Comparison of ENCODE assay signal across 17 cellular contexts in the genomic region with DNA sequence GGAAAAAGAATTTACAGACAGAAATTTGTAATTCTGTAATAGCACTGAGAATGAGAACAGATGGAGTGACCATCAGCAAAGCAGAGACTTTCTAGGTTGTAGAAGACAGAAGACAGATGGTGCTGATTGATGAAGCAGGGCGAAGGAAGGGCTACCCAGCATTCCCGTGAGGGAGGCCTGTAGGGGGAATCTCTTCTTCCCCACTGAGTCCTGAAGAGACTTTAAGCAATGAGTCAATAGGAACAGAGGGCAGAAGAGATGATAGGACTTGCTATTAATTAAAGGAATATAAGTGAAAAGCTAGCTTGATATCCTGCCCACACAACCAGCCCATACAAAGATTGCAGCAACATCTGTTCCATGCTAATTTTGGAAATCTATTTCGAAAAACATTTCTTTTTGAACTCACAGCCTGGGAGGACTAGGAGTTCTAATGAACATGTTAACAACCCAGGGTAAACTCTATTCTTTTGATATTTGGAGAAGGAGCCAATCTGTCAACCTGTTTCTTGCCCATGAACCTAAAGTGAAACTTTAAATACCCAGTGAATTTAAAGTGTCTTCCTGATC. TPM values are rescaled to one million over a fixed set of nuclear protein-coding genes. Genes with fewer than 3 reads are reported as not detected.
DNase-seq lines count a peak whose midpoint lies in the region; ATAC-seq, FAIRE-seq and TF ChIP-seq lines count a peak whose summit lies in the region.
"Had no signal": no experiment of that assay in that cellular context is flagged by ENCODE, and none has a peak within 500 bp of the region (broad histone marks: within the 10 kb centered on the region; RNA-seq: fewer than 3 reads in every experiment).

No MANE protein-coding gene starts in this region.

- POLR2A ChIA-PET in A673 (lab: Charles Lee; ENCODE audit: low non-redundant PET) = no interaction called here

- TF ChIP-seq POLR2A in H54 (IDR thresholded peaks at IDR 0.05; ENCODE audit: low read depth, low read length) = no peak

- ATAC-seq in lower lobe of right lung = peak in 1 of 2 donors; percentile 21
- no peak for ATAC-seq in GM21528 (IDR thresholded peaks at IDR 0.05; ENCODE audit: low FRiP score, unreplicated experiment)
- no peak for ATAC-seq in omental fat pad (ENCODE audit: low FRiP score)
- ATAC-seq in HG02610 (IDR thresholded peaks at IDR 0.05; ENCODE audit: unreplicated experiment) = no peak
- ATAC-seq: activated T-cell treated with anti-CD3 and anti-CD28 coated beads, Interleukin-2, amount 50 U/mL, for 72 hours; Panc1 had no signal

- H3K4me3 ChIP-seq in A673 (ENCODE audit: low read depth, low read length, poor library complexity, severe bottlenecking) = no peak overlapping the region
- H3K4me3 ChIP-seq in adipocyte (ENCODE audit: low read length) = peak overlapping the region; percentile 63
- H3K4me3 ChIP-seq in lower lobe of right lung = no peak overlapping the region
- H3K4me3 ChIP-seq: lung had no signal

- no peak overlapping the region for H3K9ac ChIP-seq in adipocyte (ENCODE audit: low read length)
- H3K9ac ChIP-seq: parathyroid adenoma had no signal

- H3K4me1 ChIP-seq in A673 (ENCODE audit: insufficient read depth, low read length, poor library complexity, severe bottlenecking) = peaks cover 34% of the 10 kb centered on the region
- H3K4me1 ChIP-seq in adipocyte (ENCODE audit: control insufficient read depth, insufficient read depth, low read length) = peaks cover 20% of the 10 kb centered on the region
- peaks cover 5% of the 10 kb centered on the region for H3K4me1 ChIP-seq in lower lobe of right lung
- H3K4me1 ChIP-seq: parathyroid adenoma had no signal

- peaks cover 3% of the 10 kb centered on the region for H3K9me3 ChIP-seq in A673 (ENCODE audit: low read depth, low read length, poor library complexity, severe bottlenecking)
- peaks cover 10% of the 10 kb centered on the region for H3K9me3 ChIP-seq in adipocyte (ENCODE audit: control insufficient read depth, low read length)
- H3K9me3 ChIP-seq in lower lobe of right lung = no peaks in the 10 kb centered on the region

- H3K36me3 ChIP-seq in A673 (ENCODE audit: insufficient read depth, low read length, poor library complexity, severe bottlenecking) = no peaks in the 10 kb centered on the region
- peaks cover 11% of the 10 kb centered on the region for H3K36me3 ChIP-seq in adipocyte (ENCODE audit: control insufficient read depth, insufficient read depth, low read length, severe bottlenecking)
- no peaks in the 10 kb centered on the region for H3K36me3 ChIP-seq in lower lobe of right lung

- peak; percentile 61 for FAIRE-seq in H54 (lab: Jason Lieb, UNC)
- FAIRE-seq: endometrium had no signal

- TF ChIP-seq CTCF in A673 (conservative IDR thresholded peaks at IDR 0.05; ENCODE audit: low read depth, low read length) = no peak
- TF ChIP-seq CTCF in lower lobe of right lung (IDR thresholded peaks at IDR 0.05) = no peak
- no peak for TF ChIP-seq CTCF in omental fat pad (IDR thresholded peaks at IDR 0.05)

- no TSS peak for BruUV-seq in A673 (replicated peaks; lab: Mats Ljungman, UMichigan)

- intact Hi-C loops in A673 (cut with micrococcal nuclease; ENCODE audit: unreplicated experiment) = no loop called here
- intact Hi-C loops in lower lobe of right lung (cut with DNase I) = no loop called here

- H3K27me3 ChIP-seq in A673 (replicated peaks; ENCODE audit: insufficient read depth, low read depth, low read length, poor library complexity) = no peaks in the 10 kb centered on the region
- H3K27me3 ChIP-seq in adipocyte (replicated peaks; ENCODE audit: control insufficient read depth, insufficient read depth, low read length) = no peaks in the 10 kb centered on the region
- H3K27me3 ChIP-seq in lower lobe of right lung (ENCODE audit: low read depth) = no peaks in the 10 kb centered on the region

- no peak overlapping the region for H3K27ac ChIP-seq in A673 (ENCODE audit: low read depth, low read length, poor library complexity, severe bottlenecking)
- H3K27ac ChIP-seq in lower lobe of right lung = peak overlapping the region; percentile 8
- H3K27ac ChIP-seq: parathyroid adenoma had no signal

- DNase-seq in A673 (ENCODE audit: low spot score) = peak; percentile 21
- no peak for DNase-seq in H54 (ENCODE audit: insufficient read length, low spot score)
- DNase-seq in adipocyte (ENCODE audit: low read depth) = peak; percentile 28
- no peak for DNase-seq in lower lobe of right lung
- no peak for DNase-seq in SW480 (ENCODE audit: low spot score)
- no peak for DNase-seq in omental fat pad (ENCODE audit: low spot score)
- DNase-seq: activated CD4-positive, alpha-beta T cell treated with anti-CD3 and anti-CD28 coated beads, Interleukin-2, amount 50 U/mL, for 1 hour; activated T-cell treated with anti-CD3 and anti-CD28 coated beads, Interleukin-2, amount 50 U/mL, for 72 hours; hypothalamus; MM.1S; NCI-H2227 treated with DMSO at 0.1 percent for 48 hours had no signal

- CTCF ChIA-PET in A673 (lab: Charles Lee) = no interaction called here

RNA-seq across cellular contexts. Expression of a gene that starts 44.1 kb away (rescaled TPM):
- total RNA-seq in A673 (2021) (33.9 and 36.3 TPM in 2 replicates), lower lobe of right lung (48.0 TPM), omental fat pad (10 to 100 TPM; 14.0 to 26.8 (median 17.9) TPM)

Comparison
In these comparisons a context has a peak if more than half of its experiments do, and no peak if none do; other contexts are left out.
1. DNase-seq: peak in A673 (single experiment) and adipocyte (single experiment); none in H54 (single experiment), lower lobe of right lung (single experiment), SW480 (single experiment) and omental fat pad (single experiment).